8 cellular contexts compared by ENCODE assay signal in genomic region chr10:113961261-113961938, GRCh38.
DNase-seq lines count a peak whose midpoint lies in the region; ATAC-seq and TF ChIP-seq lines count a peak whose summit lies in the region.

No MANE protein-coding gene starts in this region.

- CTCF ChIA-PET in MCF 10A (lab: Yijun Ruan, JAX) = interaction anchor here (0.6 to 1.2 kb wide), 4 partner anchors 25 to 162 kb away, joined by 3 read pairs; no protein-coding TSS in a partner anchor
- CTCF ChIA-PET in activated CD4-positive, alpha-beta T cell treated with anti-CD3 and anti-CD28 coated beads for 36 hours (lab: Charles Lee) = interaction anchor here (0.8 to 1.0 kb wide), 3 partner anchors 16 to 109 kb away, joined by 3 to 4 read pairs (median 3); no protein-coding TSS in a partner anchor

- WGBS in urinary bladder = 84% methylated on average over 11 of the region's 11 CpGs

- TF ChIP-seq POLR2A in breast epithelium (IDR thresholded peaks at IDR 0.05) = no peak

- BruUV-seq in MCF 10A (replicated peaks; lab: Mats Ljungman, UMichigan) = no TSS peak

- H3K9me3 ChIP-seq in breast epithelium (no peaks in the 10 kb centered on the region), left lung (no peaks in the 10 kb centered on the region)

- H3K27ac ChIP-seq in breast epithelium (no peak overlapping the region), left lung (peak overlapping the region in 1 of 2 donors; percentile 42), urinary bladder (ENCODE audit: low read depth) (peak overlapping the region; percentile 75)

- H3K4me3 ChIP-seq in breast epithelium (no peak overlapping the region), left lung (no peak overlapping the region), urinary bladder (ENCODE audit: low read depth, low read length) (no peak overlapping the region)

- POLR2A ChIA-PET in MCF 10A (lab: Yijun Ruan, JAX) = interaction anchor here (2.2 kb wide), 1 partner anchor 10 kb away, joined by 7 read pairs; no protein-coding TSS in a partner anchor
- POLR2A ChIA-PET in activated CD4-positive, alpha-beta T cell treated with anti-CD3 and anti-CD28 coated beads for 36 hours (lab: Charles Lee) = interaction anchor here (0.6 to 0.8 kb wide), 4 partner anchors 81 to 495 kb away, joined by 3 to 5 read pairs (median 4); partner anchors contain the start of gene DCLRE1A

- DNase-seq in MCF 10A (ENCODE audit: unreplicated experiment) (no peak), breast epithelium (ENCODE audit: low spot score in 2 of 2) (no peak), left lung (no peak), chondrocyte (ENCODE audit: low spot score) (no peak), GOT3 (lab: John Stamatoyannopoulos, UW) (no peak)
- DNase-seq in activated CD4-positive, alpha-beta T cell treated with anti-CD3 and anti-CD28 coated beads for 36 hours = peak; percentile 74

- H3K27ac Mint-ChIP-seq in MCF 10A (ENCODE audit: low read depth, unreplicated experiment) (peak overlapping the region; percentile 71), chondrocyte (ENCODE audit: unreplicated experiment) (no peak overlapping the region)
- H3K27ac Mint-ChIP-seq in activated CD4-positive, alpha-beta T cell treated with anti-CD3 and anti-CD28 coated beads for 36 hours = peak overlapping the region; percentile 35

- TF ChIP-seq CTCF in MCF 10A (IDR thresholded peaks at IDR 0.05; ENCODE audit: unreplicated experiment) (no peak), breast epithelium (IDR thresholded peaks at IDR 0.05) (no peak), left lung (IDR thresholded peaks at IDR 0.05) (no peak), chondrocyte (IDR thresholded peaks at IDR 0.05) (no peak)

- intact Hi-C loops in MCF 10A (cut with micrococcal nuclease) = loop anchor here (5.0 kb wide), 1 partner anchor 164 kb away; no protein-coding TSS in a partner anchor
- intact Hi-C loops in breast epithelium (cut with DNase I; ENCODE audit: low total_unique reads) = no loop called here
- intact Hi-C loops in activated CD4-positive, alpha-beta T cell treated with anti-CD3 and anti-CD28 coated beads for 36 hours (cut with DNase I, micrococcal nuclease) = loop anchor here (2.0 to 10.0 kb wide), 4 partner anchors 81 to 281 kb away; partner anchors contain the start of genes DCLRE1A (in 2 of the 2), NHLRC2 (in 2 of the 2) and ADRB1 (in 1 of the 2)
- intact Hi-C loops in left lung (cut with DNase I) = no loop called here

- H3K36me3 ChIP-seq in breast epithelium (no peaks in the 10 kb centered on the region), left lung (no peaks in the 10 kb centered on the region), urinary bladder (ENCODE audit: insufficient read depth) (no peaks in the 10 kb centered on the region)

- ATAC-seq in HG03378 (IDR thresholded peaks at IDR 0.05; ENCODE audit: unreplicated experiment) (peak; percentile 61), left lung (peak; percentile 54)
- peak; percentile 90 for ATAC-seq in activated CD4-positive, alpha-beta T cell treated with anti-CD3 and anti-CD28 coated beads for 36 hours

- H3K4me3 Mint-ChIP-seq in MCF 10A (ENCODE audit: unreplicated experiment) (no peak overlapping the region), chondrocyte (ENCODE audit: unreplicated experiment) (no peak overlapping the region)
- H3K4me3 Mint-ChIP-seq in activated CD4-positive, alpha-beta T cell treated with anti-CD3 and anti-CD28 coated beads for 36 hours = peak overlapping the region; percentile 12

- H3K9me3 Mint-ChIP-seq in MCF 10A (ENCODE audit: unreplicated experiment) (no peaks in the 10 kb centered on the region), chondrocyte (ENCODE audit: low read depth) (no peaks in the 10 kb centered on the region)
- peaks cover 4% of the 10 kb centered on the region for H3K9me3 Mint-ChIP-seq in activated CD4-positive, alpha-beta T cell treated with anti-CD3 and anti-CD28 coated beads for 36 hours (ENCODE audit: low read depth)

- H3K27me3 Mint-ChIP-seq in MCF 10A (ENCODE audit: insufficient read depth, unreplicated experiment) (no peaks in the 10 kb centered on the region), chondrocyte (ENCODE audit: low read depth) (no peaks in the 10 kb centered on the region)
- H3K27me3 Mint-ChIP-seq in activated CD4-positive, alpha-beta T cell treated with anti-CD3 and anti-CD28 coated beads for 36 hours = peaks cover 2% of the 10 kb centered on the region

- no peaks in the 10 kb centered on the region for H3K36me3 Mint-ChIP-seq in MCF 10A (ENCODE audit: insufficient read depth, unreplicated experiment)
- H3K36me3 Mint-ChIP-seq in activated CD4-positive, alpha-beta T cell treated with anti-CD3 and anti-CD28 coated beads for 36 hours (ENCODE audit: low read depth) = peaks cover 2% of the 10 kb centered on the region
- H3K36me3 Mint-ChIP-seq in chondrocyte (ENCODE audit: low read depth) = no peaks in the 10 kb centered on the region

- H3K4me1 Mint-ChIP-seq in MCF 10A (ENCODE audit: insufficient read depth, unreplicated experiment) (peaks cover 36% of the 10 kb centered on the region), chondrocyte (ENCODE audit: low read depth) (peaks cover 39% of the 10 kb centered on the region)
- peaks cover 48% of the 10 kb centered on the region for H3K4me1 Mint-ChIP-seq in activated CD4-positive, alpha-beta T cell treated with anti-CD3 and anti-CD28 coated beads for 36 hours

- H3K4me1 ChIP-seq in breast epithelium (peaks cover 0 to 3% of the 10 kb centered on the region in 2 donors), left lung (peaks cover 12 to 31% of the 10 kb centered on the region in 2 donors), urinary bladder (ENCODE audit: insufficient read depth) (no peaks in the 10 kb centered on the region)

- H3K27me3 ChIP-seq in breast epithelium (no peaks in the 10 kb centered on the region), left lung (no peaks in the 10 kb centered on the region)

Comparison
In these comparisons a context has a peak if more than half of its experiments do, and no peak if none do; other contexts are left out.
1. intact Hi-C loops: an anchor here in MCF 10A (5.0 kb wide) and activated CD4-positive, alpha-beta T cell treated with anti-CD3 and anti-CD28 coated beads for 36 hours (2.0 to 10.0 kb wide); none called in breast epithelium and left lung.